In the genomic region with DNA sequence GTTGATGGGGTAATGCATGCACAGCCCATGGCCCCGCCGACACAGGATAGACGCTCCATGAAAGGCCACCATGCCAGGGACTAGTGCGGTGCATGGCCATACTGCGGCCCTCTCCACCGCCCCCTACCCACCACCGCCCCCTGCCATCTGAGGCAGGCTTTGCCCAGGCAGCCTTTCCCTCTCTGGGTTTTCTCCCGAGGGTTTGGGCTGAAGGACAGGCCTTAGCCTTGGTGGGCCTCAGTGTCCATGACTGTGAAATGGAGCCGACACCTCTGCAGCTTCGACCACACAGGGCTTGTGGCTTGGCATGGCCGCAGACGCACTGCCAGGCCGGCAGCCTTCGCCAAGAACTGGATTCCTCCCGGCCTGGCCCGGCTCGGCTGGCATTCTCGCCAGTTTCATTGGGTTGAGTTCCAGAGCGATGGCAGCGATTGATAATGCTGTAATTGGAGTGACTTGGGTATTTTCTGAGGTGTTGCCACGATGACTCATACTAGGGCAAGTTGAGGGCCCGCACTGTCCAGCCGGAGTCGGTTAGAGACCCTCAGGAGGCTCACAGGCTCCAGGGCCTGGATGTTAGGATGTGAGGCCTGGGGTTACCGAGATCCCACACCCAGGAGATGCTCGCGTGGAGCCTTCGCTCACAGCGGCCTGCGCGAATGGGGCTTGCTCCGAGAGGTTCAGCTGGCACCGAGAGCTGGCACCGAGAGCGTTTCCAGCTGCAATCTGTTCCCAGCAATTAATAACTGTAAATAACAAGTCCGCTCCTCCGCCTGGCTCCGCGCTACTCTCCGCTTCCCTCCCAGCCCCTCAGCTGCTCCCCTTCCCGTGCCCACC, we compare ENCODE assay signal across 19 cellular contexts.
DNase-seq lines count a peak whose midpoint lies in the region; TF ChIP-seq lines count a peak whose summit lies in the region.
"Had no signal": no experiment of that assay in that cellular context is flagged by ENCODE, and none has a peak within 500 bp of the region (broad histone marks: within the 10 kb centered on the region; RNA-seq: fewer than 3 reads in every experiment).

No MANE protein-coding gene starts in this region.

- POLR2A ChIA-PET in activated CD4-positive, alpha-beta memory T cell treated with anti-CD3 and anti-CD28 coated beads, Interleukin-2, amount 10 ng/mL, durations not matched to agents 7 days and 5 days (lab: Charles Lee), result no interaction called here
- POLR2A ChIA-PET in activated CD4-positive, alpha-beta memory T cell treated with anti-CD3 and anti-CD28 coated beads for 36 hours (lab: Charles Lee), result no interaction called here

- H3K27me3 ChIP-seq in endodermal cell (ENCODE audit: control insufficient read depth, insufficient read depth, low read length, poor library complexity, severe bottlenecking), result peaks cover 58% of the 10 kb centered on the region
- H3K27me3 ChIP-seq: MG63 had no signal

- H3K27ac ChIP-seq in endodermal cell (ENCODE audit: low read depth, low read length), result no peak overlapping the region
- H3K27ac ChIP-seq: parathyroid adenoma had no signal

- intact Hi-C loops in activated CD4-positive, alpha-beta memory T cell treated with anti-CD3 and anti-CD28 coated beads for 36 hours (cut with micrococcal nuclease), result loop anchor here (10.0 kb wide), 1 partner anchor 221 kb away; no protein-coding TSS in a partner anchor

- no peaks in the 10 kb centered on the region for H3K4me1 ChIP-seq in endodermal cell (ENCODE audit: control insufficient read depth, insufficient read depth, low read length)
- H3K4me1 ChIP-seq: parathyroid adenoma had no signal

- no peaks in the 10 kb centered on the region for H3K9me3 Mint-ChIP-seq in activated CD4-positive, alpha-beta memory T cell treated with anti-CD3 and anti-CD28 coated beads, Interleukin-2, amount 10 ng/mL, durations not matched to agents 7 days and 5 days
- H3K9me3 Mint-ChIP-seq in activated CD4-positive, alpha-beta memory T cell treated with anti-CD3 and anti-CD28 coated beads for 36 hours, result no peaks in the 10 kb centered on the region
- H3K9me3 Mint-ChIP-seq in endodermal cell (no peaks in the 10 kb centered on the region), mesothelial cell of epicardium (peaks cover 10% of the 10 kb centered on the region), type B pancreatic cell (no peaks in the 10 kb centered on the region)

- no peak overlapping the region for H3K4me3 ChIP-seq in endodermal cell (ENCODE audit: low read length)
- H3K4me3 ChIP-seq: MG63 had no signal

- 92 to 95% methylated on average over 38 to 41 of the region's 41 CpGs for WGBS in endodermal cell (ENCODE audit: insufficient coverage in 1 of 2, insufficient read length in 1 of 2), 2 experiments

- H3K36me3 Mint-ChIP-seq in activated CD4-positive, alpha-beta memory T cell treated with anti-CD3 and anti-CD28 coated beads, Interleukin-2, amount 10 ng/mL, durations not matched to agents 7 days and 5 days (ENCODE audit: low read depth), result no peaks in the 10 kb centered on the region
- no peaks in the 10 kb centered on the region for H3K36me3 Mint-ChIP-seq in activated CD4-positive, alpha-beta memory T cell treated with anti-CD3 and anti-CD28 coated beads for 36 hours
- H3K36me3 Mint-ChIP-seq in endodermal cell (ENCODE audit: low read depth), result no peaks in the 10 kb centered on the region
- peaks cover 7% of the 10 kb centered on the region for H3K36me3 Mint-ChIP-seq in mesothelial cell of epicardium
- H3K36me3 Mint-ChIP-seq in type B pancreatic cell, result peaks cover 4% of the 10 kb centered on the region

- H3K4me1 Mint-ChIP-seq in activated CD4-positive, alpha-beta memory T cell treated with anti-CD3 and anti-CD28 coated beads, Interleukin-2, amount 10 ng/mL, durations not matched to agents 7 days and 5 days, result no peaks in the 10 kb centered on the region
- peaks cover 5% of the 10 kb centered on the region for H3K4me1 Mint-ChIP-seq in activated CD4-positive, alpha-beta memory T cell treated with anti-CD3 and anti-CD28 coated beads for 36 hours (ENCODE audit: low read depth)
- H3K4me1 Mint-ChIP-seq in endodermal cell, result peaks cover 11% of the 10 kb centered on the region
- H3K4me1 Mint-ChIP-seq in mesothelial cell of epicardium, result peaks cover 21% of the 10 kb centered on the region
- peaks cover 24% of the 10 kb centered on the region for H3K4me1 Mint-ChIP-seq in type B pancreatic cell (ENCODE audit: unreplicated experiment)

- DNase-seq in activated CD4-positive, alpha-beta memory T cell treated with anti-CD3 and anti-CD28 coated beads, Interleukin-2, amount 10 ng/mL, durations not matched to agents 7 days and 5 days, result peak; percentile 13
- DNase-seq in activated CD4-positive, alpha-beta memory T cell treated with anti-CD3 and anti-CD28 coated beads for 36 hours, result no peak
- DNase-seq in endodermal cell (peak; percentile 64), mesothelial cell of epicardium (ENCODE audit: low spot score in 2 of 2, unreplicated experiment in 2 of 2) (no peak), type B pancreatic cell (ENCODE audit: extremely low spot score, unreplicated experiment) (no peak), retina (no peak), GM10266 (ENCODE audit: extremely low spot score) (no peak)
- no peak for DNase-seq in activated CD4-positive, alpha-beta T cell treated with anti-CD3 and anti-CD28 coated beads for 4 hours
- DNase-seq: 8988T; activated CD4-positive, alpha-beta T cell treated with anti-CD3 and anti-CD28 coated beads for 48 hours; anterior cingulate cortex; foreskin melanocyte; MG63; NCI-H1930; NCI-H510A; small intestine; stimulated activated CD4-positive, alpha-beta T cell treated with anti-CD3 and anti-CD28 coated beads, Interleukin-4, amount 100 ng/mL, for 4 hours; substantia nigra had no signal

- TF ChIP-seq CTCF in endodermal cell (conservative IDR thresholded peaks at IDR 0.05) (peak; percentile 52), mesothelial cell of epicardium (IDR thresholded peaks at IDR 0.05; ENCODE audit: unreplicated experiment) (no peak), type B pancreatic cell (conservative IDR thresholded peaks at IDR 0.05) (no peak), GM10266 (IDR thresholded peaks at IDR 0.05; ENCODE audit: control insufficient read depth, insufficient read depth, low read depth, missing control alignments) (no peak)

- H3K27me3 Mint-ChIP-seq in activated CD4-positive, alpha-beta memory T cell treated with anti-CD3 and anti-CD28 coated beads, Interleukin-2, amount 10 ng/mL, durations not matched to agents 7 days and 5 days, result peaks cover 35% of the 10 kb centered on the region
- peaks cover 23% of the 10 kb centered on the region for H3K27me3 Mint-ChIP-seq in activated CD4-positive, alpha-beta memory T cell treated with anti-CD3 and anti-CD28 coated beads for 36 hours
- H3K27me3 Mint-ChIP-seq in endodermal cell (ENCODE audit: insufficient read depth) (peaks cover 60% of the 10 kb centered on the region), mesothelial cell of epicardium (ENCODE audit: low read depth) (peaks cover 53% of the 10 kb centered on the region), type B pancreatic cell (peaks cover 50% of the 10 kb centered on the region)

- H3K27ac Mint-ChIP-seq in activated CD4-positive, alpha-beta memory T cell treated with anti-CD3 and anti-CD28 coated beads, Interleukin-2, amount 10 ng/mL, durations not matched to agents 7 days and 5 days, result no peak overlapping the region
- no peak overlapping the region for H3K27ac Mint-ChIP-seq in activated CD4-positive, alpha-beta memory T cell treated with anti-CD3 and anti-CD28 coated beads for 36 hours
- H3K27ac Mint-ChIP-seq in endodermal cell, result no peak overlapping the region
- no peak overlapping the region for H3K27ac Mint-ChIP-seq in mesothelial cell of epicardium
- H3K27ac Mint-ChIP-seq in type B pancreatic cell, result no peak overlapping the region

- H3K4me3 Mint-ChIP-seq in activated CD4-positive, alpha-beta memory T cell treated with anti-CD3 and anti-CD28 coated beads, Interleukin-2, amount 10 ng/mL, durations not matched to agents 7 days and 5 days, result no peak overlapping the region
- H3K4me3 Mint-ChIP-seq in activated CD4-positive, alpha-beta memory T cell treated with anti-CD3 and anti-CD28 coated beads for 36 hours, result no peak overlapping the region
- peak overlapping the region; percentile 36 for H3K4me3 Mint-ChIP-seq in endodermal cell
- peak overlapping the region; percentile 38 for H3K4me3 Mint-ChIP-seq in mesothelial cell of epicardium
- H3K4me3 Mint-ChIP-seq in type B pancreatic cell, result peak overlapping the region; percentile 7

- H3K9ac ChIP-seq in endodermal cell (ENCODE audit: extremely low read depth, low read length, poor library complexity, severe bottlenecking), result no peak overlapping the region
- H3K9ac ChIP-seq: parathyroid adenoma had no signal

- CTCF ChIA-PET in activated CD4-positive, alpha-beta memory T cell treated with anti-CD3 and anti-CD28 coated beads, Interleukin-2, amount 10 ng/mL, durations not matched to agents 7 days and 5 days (lab: Charles Lee), result no interaction called here
- CTCF ChIA-PET in activated CD4-positive, alpha-beta memory T cell treated with anti-CD3 and anti-CD28 coated beads for 36 hours (lab: Charles Lee), result interaction anchor here (1.1 kb wide), 1 partner anchor 39 kb away, joined by 3 read pairs; no protein-coding TSS in a partner anchor

- no peaks in the 10 kb centered on the region for H3K36me3 ChIP-seq in endodermal cell (ENCODE audit: control insufficient read depth, insufficient read depth, low read length)
- H3K36me3 ChIP-seq: MG63 had no signal

- no peaks in the 10 kb centered on the region for H3K9me3 ChIP-seq in endodermal cell (ENCODE audit: control insufficient read depth, low read length)
- H3K9me3 ChIP-seq: MG63 had no signal

Comparison
In these comparisons a context has a peak if more than half of its experiments do, and no peak if none do; other contexts are left out.
1. DNase-seq: peak in activated CD4-positive, alpha-beta memory T cell treated with anti-CD3 and anti-CD28 coated beads, Interleukin-2, amount 10 ng/mL, durations not matched to agents 7 days and 5 days (single experiment) and endodermal cell (single experiment); none in activated CD4-positive, alpha-beta memory T cell treated with anti-CD3 and anti-CD28 coated beads for 36 hours (single experiment), mesothelial cell of epicardium (0 of 2), type B pancreatic cell (single experiment), retina (single experiment), activated CD4-positive, alpha-beta T cell treated with anti-CD3 and anti-CD28 coated beads for 4 hours (0 of 2) and GM10266 (single experiment).
2. H3K4me3 Mint-ChIP-seq: peak in endodermal cell (single experiment), mesothelial cell of epicardium (single experiment) and type B pancreatic cell (single experiment); none in activated CD4-positive, alpha-beta memory T cell treated with anti-CD3 and anti-CD28 coated beads, Interleukin-2, amount 10 ng/mL, durations not matched to agents 7 days and 5 days (single experiment) and activated CD4-positive, alpha-beta memory T cell treated with anti-CD3 and anti-CD28 coated beads for 36 hours (single experiment).